24 cellular contexts compared by ENCODE assay signal in genomic region chr10:77975086-77975666, GRCh38. TPM values are rescaled to one million over a fixed set of nuclear protein-coding genes. Genes with fewer than 3 reads are reported as not detected.
DNase-seq lines count a peak whose midpoint lies in the region; ATAC-seq, FAIRE-seq and TF ChIP-seq lines count a peak whose summit lies in the region.
"Had no signal": no experiment of that assay in that cellular context is flagged by ENCODE, and none has a peak within 500 bp of the region (broad histone marks: within the 10 kb centered on the region; RNA-seq: fewer than 3 reads in every experiment).

No MANE protein-coding gene starts in this region.

- no peak; the same call in 1 of the 2 replicates for TF ChIP-seq POLR2A in GM12878 (IDR thresholded peaks at IDR 0.05; ENCODE audit: low read depth, low read length)

- no peak for TF ChIP-seq EP300 in GM12878 (IDR thresholded peaks at IDR 0.05; ENCODE audit: borderline replicate concordance in 1 of 2, control insufficient read depth in 1 of 2, low read depth in 2 of 2, low read length in 2 of 2)

- peaks cover 17% of the 10 kb centered on the region in 2 experiments; a peak in 3 of 4 replicates for H3K36me3 ChIP-seq in GM12878 (ENCODE audit: control insufficient read depth in 2 of 2, insufficient read depth in 2 of 2, low read length in 1 of 2)
- peaks cover 7 to 39% of the 10 kb centered on the region in 2 donors for H3K36me3 ChIP-seq in psoas muscle (ENCODE audit: insufficient read depth in 1 of 2, low read depth in 1 of 2)
- H3K36me3 ChIP-seq in upper lobe of right lung: peaks cover 44% of the 10 kb centered on the region
- H3K36me3 ChIP-seq in PC-3 (ENCODE audit: low read depth, low read length): peaks cover 51% of the 10 kb centered on the region

- no peak overlapping the region for H2AFZ ChIP-seq in H9 (ENCODE audit: low read length)
- H2AFZ ChIP-seq in GM12878 (ENCODE audit: control insufficient read depth, low read depth, low read length): no peak overlapping the region
- no peak overlapping the region for H2AFZ ChIP-seq in PC-3 (ENCODE audit: low read length)

- H3K9me3 Mint-ChIP-seq in H9: no peaks in the 10 kb centered on the region
- H3K9me3 Mint-ChIP-seq: naive thymus-derived CD8-positive, alpha-beta T cell had no signal

- no peaks in the 10 kb centered on the region for H3K4me1 ChIP-seq in H9 (ENCODE audit: insufficient read depth, low read length)
- H3K4me1 ChIP-seq in GM12878 (ENCODE audit: control insufficient read depth, insufficient read depth, low read length): 0 out of 2 replicates have a peak, but pooled peaks cover 5% of the 10 kb centered on the region
- peaks cover 30% of the 10 kb centered on the region for H3K4me1 ChIP-seq in psoas muscle
- peaks cover 12% of the 10 kb centered on the region for H3K4me1 ChIP-seq in upper lobe of right lung
- H3K4me1 ChIP-seq in PC-3 (ENCODE audit: insufficient read depth, low read length): peaks cover 14% of the 10 kb centered on the region

- H4K20me1 ChIP-seq in H9 (ENCODE audit: control insufficient read depth, insufficient read depth, insufficient read length) (no peaks in the 10 kb centered on the region), GM12878 (ENCODE audit: control insufficient read depth, insufficient read depth) (no peaks in the 10 kb centered on the region), PC-3 (ENCODE audit: low read length) (no peaks in the 10 kb centered on the region)

- TF ChIP-seq RAD21 in GM12878 (IDR thresholded peaks at IDR 0.05; ENCODE audit: insufficient read depth, low read depth, low read length): no peak

- RAD21 ChIA-PET in GM12878 (lab: Charles Lee; ENCODE audit: unreplicated experiment): no interaction called here

- no peak overlapping the region for H3K14ac ChIP-seq in H9 (ENCODE audit: insufficient read depth, low read length)

- no CpG with 5 or more reads among the region's 9 CpGs for WGBS in H9 (ENCODE audit: extremely low coverage, insufficient read length, low lambda C conversion rate)
- WGBS in GM12878 (ENCODE audit: insufficient coverage, insufficient replicate concordance, low lambda C conversion rate, missing lambda C conversion rate): 82% methylated on average over 9 of the region's 9 CpGs
- 81 to 90% (median 83%) methylated on average over 9 of the region's 9 CpGs for WGBS in psoas muscle, 3 donors

- H3K4ac ChIP-seq in H9 (ENCODE audit: low read depth, low read length): no peak overlapping the region

- TF ChIP-seq CTCF in H9 (conservative IDR thresholded peaks at IDR 0.05) (no peak), GM12878 (IDR thresholded peaks at IDR 0.05 in 2 of 3, conservative IDR thresholded peaks at IDR 0.05 in 1 of 3; ENCODE audit: control insufficient read depth in 2 of 3, extremely low read depth in 1 of 3, insufficient read depth in 1 of 3, low read depth in 3 of 3, low read length in 3 of 3) (no peak), psoas muscle (IDR thresholded peaks at IDR 0.05) (no peak), upper lobe of right lung (IDR thresholded peaks at IDR 0.05) (no peak), PC-3 (conservative IDR thresholded peaks at IDR 0.05; ENCODE audit: low read depth, low read length) (no peak)

- no peak overlapping the region for H3K23ac ChIP-seq in H9 (ENCODE audit: insufficient read length, low read depth, low read length)

- H2BK20ac ChIP-seq in H9 (ENCODE audit: low read depth, low read length, poor library complexity, severe bottlenecking): no peak overlapping the region

- H3K36me3 Mint-ChIP-seq in H9 (ENCODE audit: insufficient read depth in 1 of 3, low read depth in 3 of 3): peaks cover 20 to 44% (median 38%) of the 10 kb centered on the region in 3 experiments; a peak in 6 of 7 replicates

- ATAC-seq in GM12878 (no peak), left lobe of liver (peak; percentile 59), psoas muscle (no peak), upper lobe of right lung (no peak), PC-3 (no peak)
- ATAC-seq: activated CD4-positive, alpha-beta T cell treated with anti-CD3 and anti-CD28 coated beads for 36 hours; naive thymus-derived CD8-positive, alpha-beta T cell had no signal

- H3K27ac ChIP-seq in H9 (ENCODE audit: insufficient read length, low read depth, low read length) (no peak overlapping the region), GM12878 (ENCODE audit: control insufficient read depth, insufficient read depth) (no peak overlapping the region), psoas muscle (peak overlapping the region; percentile 88), upper lobe of right lung (no peak overlapping the region), PC-3 (ENCODE audit: low read length) (no peak overlapping the region)
- H3K27ac ChIP-seq: C4-2B, heart right ventricle, KMS-11, spleen had no signal

- in situ Hi-C loops in GM12878 (cut with MboI): no loop called here

- H3K4me3 ChIP-seq in GM12878: no peak overlapping the region
- no peak overlapping the region for H3K4me3 ChIP-seq in psoas muscle
- no peak overlapping the region for H3K4me3 ChIP-seq in upper lobe of right lung
- H3K4me3 ChIP-seq in PC-3 (ENCODE audit: low read length): no peak overlapping the region
- H3K4me3 ChIP-seq: adrenal gland, heart right ventricle, spleen had no signal

- H2BK120ac ChIP-seq in H9 (ENCODE audit: low read depth, low read length, poor library complexity, severe bottlenecking): no peak overlapping the region

- no peak overlapping the region for H4K5ac ChIP-seq in H9 (ENCODE audit: insufficient read length, low read depth, low read length)

- no peak overlapping the region for H2BK15ac ChIP-seq in H9 (ENCODE audit: low read depth, low read length)

- H3K9me3 ChIP-seq in H9 (ENCODE audit: control insufficient read depth, low read depth, low read length) (no peaks in the 10 kb centered on the region), GM12878 (replicated peaks; ENCODE audit: control insufficient read depth, insufficient read depth, low read length) (no peaks in the 10 kb centered on the region), psoas muscle (no peaks in the 10 kb centered on the region), upper lobe of right lung (no peaks in the 10 kb centered on the region), PC-3 (ENCODE audit: low read length) (no peaks in the 10 kb centered on the region)
- H3K9me3 ChIP-seq: adrenal gland, heart right ventricle, spleen had no signal

- H3K27me3 Mint-ChIP-seq in H9 (ENCODE audit: low read depth): no peaks in the 10 kb centered on the region
- H3K27me3 Mint-ChIP-seq: activated CD4-positive, alpha-beta T cell treated with anti-CD3 and anti-CD28 coated beads for 36 hours; naive thymus-derived CD8-positive, alpha-beta T cell had no signal

- H2BK12ac ChIP-seq in H9 (ENCODE audit: insufficient read length, low read depth, low read length): no peak overlapping the region

- CTCF ChIA-PET in GM12878 (lab: Yijun Ruan, JAX) (interaction anchor here (0.7 to 2.7 kb wide), 3 partner anchors 18 to 128 kb away, joined by 3 to 12 read pairs (median 4); no protein-coding TSS in a partner anchor), PC-3 (lab: Charles Lee) (interaction anchor here (0.5 to 1.7 kb wide), 7 partner anchors 9 to 130 kb away, joined by 3 to 17 read pairs (median 8); partner anchors contain the start of gene DLG5)

- BruUV-seq in GM12878 (replicated peaks; lab: Mats Ljungman, UMichigan) (TSS peak; percentile 42), PC-3 (replicated peaks; lab: Mats Ljungman, UMichigan) (no TSS peak)

- no peak for FAIRE-seq in GM12878 (lab: Jason Lieb, UNC)

- no peak overlapping the region for H4K91ac ChIP-seq in H9 (ENCODE audit: insufficient read length, low read depth, low read length)

- POLR2A ChIA-PET in GM12878 (lab: Charles Lee) (no interaction called here), PC-3 (lab: Charles Lee; ENCODE audit: unreplicated experiment) (interaction anchor here (0.6 kb wide), 1 partner anchor 9 kb away, joined by 4 read pairs; no protein-coding TSS in a partner anchor)

- H2AK5ac ChIP-seq in H9 (ENCODE audit: insufficient read length, low read length): no peak overlapping the region

- H3K9me2 ChIP-seq in PC-3 (replicated peaks; ENCODE audit: low read length): no peaks in the 10 kb centered on the region

- no peaks in the 10 kb centered on the region for H3K79me1 ChIP-seq in H9 (ENCODE audit: insufficient read depth, low read depth, low read length, poor library complexity, severe bottlenecking)

- H3K4me3 Mint-ChIP-seq in H9: no peak overlapping the region
- H3K4me3 Mint-ChIP-seq: activated CD4-positive, alpha-beta T cell treated with anti-CD3 and anti-CD28 coated beads for 36 hours; naive thymus-derived CD8-positive, alpha-beta T cell had no signal

- no peaks in the 10 kb centered on the region for H3K23me2 ChIP-seq in H9 (ENCODE audit: insufficient read length, low read depth, low read length, poor library complexity, severe bottlenecking)

- H3K79me2 ChIP-seq in H9 (ENCODE audit: insufficient read depth, low read length) (no peaks in the 10 kb centered on the region), GM12878 (ENCODE audit: control insufficient read depth, insufficient read depth, low read length) (no peaks in the 10 kb centered on the region), PC-3 (ENCODE audit: low read length) (no peaks in the 10 kb centered on the region)

- no peak overlapping the region for H3K9ac ChIP-seq in H9 (ENCODE audit: extremely low read depth, insufficient read length, low read length)
- no peak overlapping the region for H3K9ac ChIP-seq in GM12878 (ENCODE audit: control insufficient read depth, insufficient read depth, low read length)
- no peak overlapping the region for H3K9ac ChIP-seq in PC-3 (ENCODE audit: low read length)
- H3K9ac ChIP-seq: KMS-11 had no signal

- H3F3A ChIP-seq in PC-3 (ENCODE audit: low read length, unreplicated experiment): peaks cover 4% of the 10 kb centered on the region

- intact Hi-C loops in GM12878 (cut with micrococcal nuclease; ENCODE audit: unreplicated experiment): no loop called here
- intact Hi-C loops in psoas muscle (cut with DNase I): no loop called here
- intact Hi-C loops in upper lobe of right lung (cut with DNase I): no loop called here
- intact Hi-C loops in PC-3 (cut with micrococcal nuclease): no loop called here

- no peak overlapping the region for H4K8ac ChIP-seq in H9 (replicated peaks; ENCODE audit: insufficient read length, low read depth, low read length)

- H3K27me3 ChIP-seq in H9 (ENCODE audit: insufficient read depth, low read length) (no peaks in the 10 kb centered on the region), GM12878 (replicated peaks in 1 of 2; ENCODE audit: control insufficient read depth in 2 of 2, insufficient read depth in 2 of 2, low read length in 1 of 2) (no peaks in the 10 kb centered on the region), psoas muscle (ENCODE audit: insufficient read depth in 3 of 3, low read length in 2 of 3) (no peaks in the 10 kb centered on the region), upper lobe of right lung (no peaks in the 10 kb centered on the region), PC-3 (ENCODE audit: low read length) (no peaks in the 10 kb centered on the region)
- H3K27me3 ChIP-seq: adrenal gland, heart right ventricle, spleen had no signal

- SMC1A ChIA-PET in GM12878 (lab: Charles Lee; ENCODE audit: uncharacterized antibody, unreplicated experiment): interaction anchor here (0.8 kb wide), 1 partner anchor 29 kb away, joined by 3 read pairs; no protein-coding TSS in a partner anchor

- H3K4me2 ChIP-seq in H9 (ENCODE audit: insufficient read depth, insufficient read length, low read length): no peak overlapping the region
- no peak overlapping the region for H3K4me2 ChIP-seq in GM12878 (ENCODE audit: control insufficient read depth, insufficient read depth)
- H3K4me2 ChIP-seq in PC-3 (ENCODE audit: low read length): no peak overlapping the region
- H3K4me2 ChIP-seq: KMS-11 had no signal

- peak overlapping the region in 2 of 3 experiments; percentile 3 to 56; a peak in 2 of 7 replicates for H3K27ac Mint-ChIP-seq in H9
- H3K27ac Mint-ChIP-seq: activated CD4-positive, alpha-beta T cell treated with anti-CD3 and anti-CD28 coated beads for 36 hours had no signal

- no peak overlapping the region for H3K56ac ChIP-seq in H9 (ENCODE audit: insufficient read length, low read depth, low read length)

- peaks cover 14 to 17% of the 10 kb centered on the region in 2 experiments for H3K4me1 Mint-ChIP-seq in H9

- DNase-seq in H9 (no peak), GM12878 (ENCODE audit: low read depth, low spot score) (no peak), left lobe of liver (ENCODE audit: low spot score) (peak; percentile 55), psoas muscle (no peak), upper lobe of right lung (no peak), DMS53 treated with DMSO at 0.1 percent for 48 hours (lab: John Stamatoyannopoulos, UW; ENCODE audit: unreplicated experiment) (no peak), NCI-H2171 treated with DMSO at 0.1 percent for 48 hours (lab: John Stamatoyannopoulos, UW) (no peak), PC-3 (no peak)
- DNase-seq: activated gamma-delta T cell; central memory CD4-positive, alpha-beta T cell; DMS153; effector memory CD4-positive, alpha-beta T cell; heart right ventricle; naive thymus-derived CD8-positive, alpha-beta T cell; NCI-H1048; NCI-H1930; posterior cingulate gyrus; spleen; stimulated activated CD4-positive, alpha-beta T cell treated with anti-CD3 and anti-CD28 coated beads, Interleukin-4, amount 100 ng/mL, for 4 hours; T1000 had no signal

- no peak overlapping the region for H3K18ac ChIP-seq in H9 (ENCODE audit: insufficient read length, low read depth, low read length)

- no peak overlapping the region for H3T11ph ChIP-seq in H9 (ENCODE audit: low read length)

- no peak overlapping the region for H2BK5ac ChIP-seq in H9 (ENCODE audit: insufficient read length, low read length)

RNA-seq across cellular contexts. Expression of gene DLG5, which starts 48.6 kb away (rescaled TPM):
- total RNA-seq in H9 (2021) (67.2 and 67.4 TPM in 2 replicates), GM12878 (2014; rRNA removed) (2.4 and 2.8 TPM in 2 replicates), GM12878 (2014; rRNA removed; fragmentation: Illumina TruSeq; extraction: Trizol) (2.3 and 2.7 TPM in 2 replicates), GM12878 (2021) (5.4 and 6.6 TPM in 2 replicates), left lobe of liver (9.3 TPM), psoas muscle (10 to 100 TPM; 36.9 to 62.9 (median 39.9) TPM), upper lobe of right lung (19.3 TPM), PC-3 (2014; rRNA removed) (118 and 158 TPM in 2 replicates)
- 13.3 and 16.7 TPM in 2 replicates for total RNA-seq in GM12878 (2013; cell fraction: nucleolus; rRNA removed)
- polyA plus RNA-seq in GM12878 (2011; ENCODE audit: low read depth): 1.8 TPM
- polyA plus RNA-seq in GM12878 (2011; rRNA removed) (4.3 and 4.4 TPM in 2 replicates), GM12878 (2014; fragmentation: Illumina TruSeq; extraction: Trizol) (2.7 and 3.6 TPM in 2 replicates), GM12878 (2014; fragmentation: Nextera tagmentation; extraction: Ambion mirVana) (under 1 TPM; 0.18 to 0.22 TPM), GM12878 (2014; rRNA removed) (3.7 and 5.3 TPM in 2 replicates), GM12878 (2016; fragmentation: Nextera tagmentation; extraction: Ambion mirVana) (under 1 TPM; 0.55 to 0.88 TPM), psoas muscle (10 to 100 TPM; 10.2 to 18.3 (median 12.7) TPM)
- 5.7 and 6.3 TPM in 2 replicates for polyA plus RNA-seq in GM12878 (2011; cell fraction: cytosol; rRNA removed)
- polyA plus RNA-seq in GM12878 (2011; cell fraction: nucleus; rRNA removed): 47.0 and 47.1 TPM in 2 replicates
- 2.6 and 3.8 TPM in 2 replicates for polyA plus RNA-seq in GM12878 (2012)
- 6.6 and 8.6 TPM in 2 replicates for polyA minus RNA-seq in GM12878 (2011; rRNA and poly(A)+ RNA removed)
- polyA minus RNA-seq in GM12878 (2011; cell fraction: cytosol; rRNA and poly(A)+ RNA removed): 3.2 and 3.5 TPM in 2 replicates
- polyA minus RNA-seq in GM12878 (2011; cell fraction: nucleus; rRNA and poly(A)+ RNA removed): 7.5 and 17.6 TPM in 2 replicates

RNA-seq across cellular contexts. Expression of gene POLR3A, which starts 54.1 kb away (rescaled TPM):
- total RNA-seq in H9 (2021): 37.6 and 38.0 TPM in 2 replicates
- total RNA-seq in GM12878 (2013; cell fraction: nucleolus; rRNA removed): 42.1 and 44.8 TPM in 2 replicates
- 14.9 and 17.5 TPM in 2 replicates for total RNA-seq in GM12878 (2014; rRNA removed)
- 11.7 and 12.9 TPM in 2 replicates for total RNA-seq in GM12878 (2014; rRNA removed; fragmentation: Illumina TruSeq; extraction: Trizol)
- total RNA-seq in GM12878 (2021): 16.8 and 20.4 TPM in 2 replicates
- 6.1 TPM for polyA plus RNA-seq in GM12878 (2011; ENCODE audit: low read depth)
- polyA plus RNA-seq in GM12878 (2011; rRNA removed): 10.5 and 11.6 TPM in 2 replicates
- 9.3 and 11.2 TPM in 2 replicates for polyA plus RNA-seq in GM12878 (2011; cell fraction: cytosol; rRNA removed)
- polyA plus RNA-seq in GM12878 (2011; cell fraction: nucleus; rRNA removed): 15.2 and 18.5 TPM in 2 replicates
- polyA plus RNA-seq in GM12878 (2012): 7.3 and 7.4 TPM in 2 replicates
- 15.8 and 16.4 TPM in 2 replicates for polyA plus RNA-seq in GM12878 (2014; fragmentation: Illumina TruSeq; extraction: Trizol)
- polyA plus RNA-seq in GM12878 (2014; fragmentation: Nextera tagmentation; extraction: Ambion mirVana): 1 to 10 TPM; 5.4 to 6.6 TPM
- polyA plus RNA-seq in GM12878 (2014; rRNA removed): 12.2 and 12.3 TPM in 2 replicates
- polyA plus RNA-seq in GM12878 (2016; fragmentation: Nextera tagmentation; extraction: Ambion mirVana): 10 to 100 TPM; 18.4 to 19.2 TPM
- polyA minus RNA-seq in GM12878 (2011; rRNA and poly(A)+ RNA removed): 30.7 and 30.9 TPM in 2 replicates
- polyA minus RNA-seq in GM12878 (2011; cell fraction: cytosol; rRNA and poly(A)+ RNA removed): 12.2 and 13.8 TPM in 2 replicates
- 23.9 and 36.4 TPM in 2 replicates for polyA minus RNA-seq in GM12878 (2011; cell fraction: nucleus; rRNA and poly(A)+ RNA removed)
- total RNA-seq in left lobe of liver: 5.6 TPM
- 10 to 100 TPM; 11.8 to 16.5 (median 14.1) TPM for total RNA-seq in psoas muscle
- 10 to 100 TPM in 1 of 3 donors, 1 to 10 TPM in 2; 5.2 to 14.2 (median 8.9) TPM for polyA plus RNA-seq in psoas muscle
- total RNA-seq in upper lobe of right lung: 13.7 TPM
- total RNA-seq in PC-3 (2014; rRNA removed): 97.0 and 97.2 TPM in 2 replicates

RNA-seq across cellular contexts. Expression of gene RPS24, which starts 58.5 kb away (rescaled TPM):
- 1,949 and 1,966 TPM in 2 replicates for total RNA-seq in H9 (2021)
- total RNA-seq in GM12878 (2013; cell fraction: nucleolus; rRNA removed): 603 and 652 TPM in 2 replicates
- total RNA-seq in GM12878 (2014; rRNA removed): 2,411 and 2,802 TPM in 2 replicates
- total RNA-seq in GM12878 (2014; rRNA removed; fragmentation: Illumina TruSeq; extraction: Trizol): 6,566 and 6,639 TPM in 2 replicates
- 1,928 and 2,010 TPM in 2 replicates for total RNA-seq in GM12878 (2021)
- 19,005 TPM for polyA plus RNA-seq in GM12878 (2011; ENCODE audit: low read depth)
- 4,949 and 6,080 TPM in 2 replicates for polyA plus RNA-seq in GM12878 (2011; rRNA removed)
- 3,837 and 6,286 TPM in 2 replicates for polyA plus RNA-seq in GM12878 (2011; cell fraction: cytosol; rRNA removed)
- polyA plus RNA-seq in GM12878 (2011; cell fraction: nucleus; rRNA removed): 1,409 and 1,490 TPM in 2 replicates
- 5,520 and 6,024 TPM in 2 replicates for polyA plus RNA-seq in GM12878 (2012)
- 7,285 and 11,010 TPM in 2 replicates for polyA plus RNA-seq in GM12878 (2014; fragmentation: Illumina TruSeq; extraction: Trizol)
- polyA plus RNA-seq in GM12878 (2014; fragmentation: Nextera tagmentation; extraction: Ambion mirVana): 1,000 to 10,000 TPM; 2,040 to 2,048 TPM
- 3,560 and 4,462 TPM in 2 replicates for polyA plus RNA-seq in GM12878 (2014; rRNA removed)
- 1,000 to 10,000 TPM; 1,343 to 1,367 TPM for polyA plus RNA-seq in GM12878 (2016; fragmentation: Nextera tagmentation; extraction: Ambion mirVana)
- 1,139 and 1,792 TPM in 2 replicates for polyA minus RNA-seq in GM12878 (2011; rRNA and poly(A)+ RNA removed)
- polyA minus RNA-seq in GM12878 (2011; cell fraction: cytosol; rRNA and poly(A)+ RNA removed): 512 and 570 TPM in 2 replicates
- polyA minus RNA-seq in GM12878 (2011; cell fraction: nucleus; rRNA and poly(A)+ RNA removed): 171 and 211 TPM in 2 replicates
- 398 TPM for total RNA-seq in left lobe of liver
- 1,000 to 10,000 TPM in 3 of 4 donors, 100 to 1,000 TPM in 1; 980 to 1,456 (median 1,110) TPM for total RNA-seq in psoas muscle
- 1,000 to 10,000 TPM; 2,584 to 4,077 (median 3,663) TPM for polyA plus RNA-seq in psoas muscle
- 1,039 TPM for total RNA-seq in upper lobe of right lung
- 7,274 and 9,576 TPM in 2 replicates for total RNA-seq in PC-3 (2014; rRNA removed)
